In the genomic region with DNA sequence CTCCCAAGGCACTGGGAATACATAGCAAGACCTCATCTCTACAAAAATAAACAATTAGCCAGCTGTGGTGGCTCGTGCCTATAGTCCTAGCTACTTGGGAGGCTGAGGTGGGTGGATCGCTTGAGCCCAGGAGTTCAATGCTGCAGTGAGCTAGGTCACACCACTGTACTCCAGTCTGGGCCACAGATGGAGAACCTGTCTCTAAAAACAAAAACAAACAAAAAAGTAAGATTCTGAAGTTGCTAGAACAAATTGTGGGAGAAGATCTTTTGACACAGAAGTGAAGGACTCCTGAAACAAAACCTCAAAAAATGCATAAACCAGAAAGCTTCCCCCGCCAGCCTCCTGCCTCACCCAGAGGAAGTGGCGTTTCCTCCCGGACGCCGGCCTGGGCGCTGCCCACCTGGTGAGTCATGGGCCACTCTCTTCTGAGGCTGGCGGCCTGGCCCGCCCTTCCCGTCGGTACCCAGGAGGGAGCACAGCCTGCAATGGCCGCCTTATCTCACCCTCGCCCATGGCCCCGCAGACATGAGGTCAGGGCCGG, we compare ENCODE assay signal across 9 cellular contexts. TPM values are rescaled to one million over a fixed set of nuclear protein-coding genes. Genes with fewer than 3 reads are reported as not detected.
DNase-seq lines count a peak whose midpoint lies in the region; ATAC-seq, FAIRE-seq and TF ChIP-seq lines count a peak whose summit lies in the region.
"Had no signal": no experiment of that assay in that cellular context is flagged by ENCODE, and none has a peak within 500 bp of the region (broad histone marks: within the 10 kb centered on the region; RNA-seq: fewer than 3 reads in every experiment).

No MANE protein-coding gene starts in this region.

- peak overlapping the region; percentile 1 for H3K27ac Mint-ChIP-seq in activated T-helper 2 cell treated with anti-CD3 and anti-CD28 coated beads, Interferon-gamma antibody, Interleukin-2, Interleukin-4, amounts not matched to agents 10 μg/mL and 5 μg/mL and 100 μg/mL, durations not matched to agents 14 hours and 24 hours and 36 hours

- no peaks in the 10 kb centered on the region for H3K36me3 Mint-ChIP-seq in activated T-helper 2 cell treated with anti-CD3 and anti-CD28 coated beads, Interferon-gamma antibody, Interleukin-2, Interleukin-4, amounts not matched to agents 10 μg/mL and 5 μg/mL and 100 μg/mL, durations not matched to agents 14 hours and 24 hours and 36 hours (ENCODE audit: low read depth)

- peak; percentile 19 for ATAC-seq in left lobe of liver
- ATAC-seq in HG03571 (IDR thresholded peaks at IDR 0.05; ENCODE audit: unreplicated experiment), result no peak

- no peaks in the 10 kb centered on the region for H3K9me3 Mint-ChIP-seq in activated T-helper 2 cell treated with anti-CD3 and anti-CD28 coated beads, Interferon-gamma antibody, Interleukin-2, Interleukin-4, amounts not matched to agents 10 μg/mL and 5 μg/mL and 100 μg/mL, durations not matched to agents 14 hours and 24 hours and 36 hours

- peaks cover 7% of the 10 kb centered on the region for H3K4me1 Mint-ChIP-seq in activated T-helper 2 cell treated with anti-CD3 and anti-CD28 coated beads, Interferon-gamma antibody, Interleukin-2, Interleukin-4, amounts not matched to agents 10 μg/mL and 5 μg/mL and 100 μg/mL, durations not matched to agents 14 hours and 24 hours and 36 hours (ENCODE audit: low read depth)

- DNase-seq in AML-193 (lab: John Stamatoyannopoulos, UW) (peak; percentile 45 to 65), HTR-8/SVneo (ENCODE audit: insufficient read length, low spot score) (peak; percentile 83), left lobe of liver (ENCODE audit: low spot score) (no peak), islet precursor cell (no peak), GM13976 (ENCODE audit: low spot score) (no peak), HEK293T (ENCODE audit: extremely low spot score) (no peak)
- DNase-seq in activated T-helper 2 cell treated with anti-CD3 and anti-CD28 coated beads, Interferon-gamma antibody, Interleukin-2, Interleukin-4, amounts not matched to agents 10 μg/mL and 5 μg/mL and 100 μg/mL, durations not matched to agents 14 hours and 24 hours and 36 hours (ENCODE audit: low spot score), result no peak

- in situ Hi-C loops in GM13976 (cut with MboI; ENCODE audit: low sequenced_read_pairs, unreplicated experiment), result no loop called here

- TF ChIP-seq CTCF in GM13976 (IDR thresholded peaks at IDR 0.05; ENCODE audit: borderline replicate concordance, control extremely low read depth, extremely low read depth, insufficient read depth, missing control alignments), result no peak

- CTCF ChIA-PET in HEK293T (lab: Yijun Ruan, JAX), result no interaction called here

- H3K4me3 Mint-ChIP-seq in activated T-helper 2 cell treated with anti-CD3 and anti-CD28 coated beads, Interferon-gamma antibody, Interleukin-2, Interleukin-4, amounts not matched to agents 10 μg/mL and 5 μg/mL and 100 μg/mL, durations not matched to agents 14 hours and 24 hours and 36 hours (ENCODE audit: low read depth), result no peak overlapping the region

- no peaks in the 10 kb centered on the region for H3K27me3 Mint-ChIP-seq in activated T-helper 2 cell treated with anti-CD3 and anti-CD28 coated beads, Interferon-gamma antibody, Interleukin-2, Interleukin-4, amounts not matched to agents 10 μg/mL and 5 μg/mL and 100 μg/mL, durations not matched to agents 14 hours and 24 hours and 36 hours (ENCODE audit: low read depth)

- peak; percentile 68 for FAIRE-seq in HTR-8/SVneo (lab: Jason Lieb, UNC)
- FAIRE-seq: colon had no signal

- POLR2A ChIA-PET in HEK293T (lab: Yijun Ruan, JAX), result no interaction called here

- intact Hi-C loops in activated T-helper 2 cell treated with anti-CD3 and anti-CD28 coated beads, Interferon-gamma antibody, Interleukin-2, Interleukin-4, amounts not matched to agents 10 μg/mL and 5 μg/mL and 100 μg/mL, durations not matched to agents 14 hours and 24 hours and 36 hours (cut with micrococcal nuclease), result no loop called here

TF ChIP-seq in HEK293T, 16 proteins besides CTCF, POLR2A, EP300 and RAD21:
- TF ChIP-seq CTBP1 (IDR thresholded peaks at IDR 0.05; ENCODE audit: borderline replicate concordance), result no peak
- no peak for TF ChIP-seq NFRKB (IDR thresholded peaks at IDR 0.05)
- no peak for TF ChIP-seq L3MBTL2 (conservative IDR thresholded peaks at IDR 0.05)
- TF ChIP-seq FOXM1 (IDR thresholded peaks at IDR 0.05; ENCODE audit: borderline replicate concordance), result no peak

RNA-seq across cellular contexts. Expression of a gene that starts 25.4 kb away (rescaled TPM):
- total RNA-seq in activated T-helper 2 cell treated with anti-CD3 and anti-CD28 coated beads, Interferon-gamma antibody, Interleukin-2, Interleukin-4, amounts not matched to agents 10 μg/mL and 5 μg/mL and 100 μg/mL, durations not matched to agents 14 hours and 24 hours and 36 hours, result not detected in 2 replicates
- total RNA-seq in left lobe of liver, result 8.1 TPM

Comparison
In these comparisons a context has a peak if more than half of its experiments do, and no peak if none do; other contexts are left out.
1. DNase-seq: peak in AML-193 (2 of 2) and HTR-8/SVneo (single experiment); none in activated T-helper 2 cell treated with anti-CD3 and anti-CD28 coated beads, Interferon-gamma antibody, Interleukin-2, Interleukin-4, amounts not matched to agents 10 μg/mL and 5 μg/mL and 100 μg/mL, durations not matched to agents 14 hours and 24 hours and 36 hours (single experiment), left lobe of liver (single experiment), islet precursor cell (single experiment), GM13976 (single experiment) and HEK293T (single experiment).